Comparison of ENCODE assay signal across 19 cellular contexts in genomic region chr1:5746611-5747427, GRCh38.
DNase-seq lines count a peak whose midpoint lies in the region; ATAC-seq and TF ChIP-seq lines count a peak whose summit lies in the region.
"Had no signal": no experiment of that assay in that cellular context is flagged by ENCODE, and none has a peak within 500 bp of the region (broad histone marks: within the 10 kb centered on the region; RNA-seq: fewer than 3 reads in every experiment).

No MANE protein-coding gene starts in this region.

- H3K4me1 Mint-ChIP-seq in activated T-cell treated with anti-CD3 and anti-CD28 coated beads, Interleukin-2, amount 50 U/mL, for 24 hours (ENCODE audit: low read depth), result no peaks in the 10 kb centered on the region

- peak; percentile 13 for DNase-seq in activated T-cell treated with anti-CD3 and anti-CD28 coated beads, Interleukin-2, amount 50 U/mL, for 24 hours
- DNase-seq in activated T-cell treated with anti-CD3 and anti-CD28 coated beads, Interleukin-2, amount 50 U/mL, for 1 hour, result no peak
- DNase-seq in GDM1 (lab: John Stamatoyannopoulos, UW) (peak; percentile 11), SW480 (ENCODE audit: low spot score) (peak; percentile 22), osteoblast (ENCODE audit: insufficient read length, low spot score, missing footprints) (peak; percentile 62), globus pallidus (ENCODE audit: low spot score) (no peak), AG20443 (ENCODE audit: low spot score) (no peak)
- DNase-seq: activated CD8-positive, alpha-beta T cell treated with anti-CD3 and anti-CD28 coated beads, Interleukin-2, amount 10 ng/mL, durations not matched to agents 7 days and 5 days; activated T-cell treated with anti-CD3 and anti-CD28 coated beads, Interleukin-2, amount 50 U/mL, for 48 hours; CD8-positive, alpha-beta T cell; EL; GOT3; NCI-H1436; NCI-H524 treated with DMSO at 0.1 percent for 48 hours; stimulated activated CD4-positive, alpha-beta T cell treated with anti-CD3 and anti-CD28 coated beads, Interleukin-1b, Interleukin-23, amount 100 ng/mL, for 48 hours; stimulated activated naive CD4-positive, alpha-beta T cell treated with Interleukin-2 at 50 U/mL for 16 hours had no signal

- no peak overlapping the region for H3K4me3 ChIP-seq in osteoblast (ENCODE audit: insufficient read depth, low read length)
- H3K4me3 ChIP-seq: tibial nerve had no signal

- H3K4me2 ChIP-seq in osteoblast (ENCODE audit: insufficient read depth, low read length), result no peak overlapping the region

- H3K36me3 ChIP-seq in osteoblast (ENCODE audit: insufficient read depth, low read length), result no peaks in the 10 kb centered on the region
- H3K36me3 ChIP-seq: tibial nerve had no signal

- H3K79me2 ChIP-seq in osteoblast (ENCODE audit: insufficient read depth, low read length), result no peaks in the 10 kb centered on the region

- H3K9me3 Mint-ChIP-seq in activated T-cell treated with anti-CD3 and anti-CD28 coated beads, Interleukin-2, amount 50 U/mL, for 24 hours, result no peaks in the 10 kb centered on the region
- H3K9me3 Mint-ChIP-seq: activated naive CD4-positive, alpha-beta T cell treated with anti-CD3 and anti-CD28 coated beads, Interleukin-2, amount 50 U/mL, for 72 hours; CD8-positive, alpha-beta T cell had no signal

- H3K27me3 ChIP-seq in osteoblast (ENCODE audit: insufficient read depth, low read length), result no peaks in the 10 kb centered on the region

- no peak for ATAC-seq in GM21737 (IDR thresholded peaks at IDR 0.05; ENCODE audit: unreplicated experiment)
- ATAC-seq: CD8-positive, alpha-beta T cell had no signal

- H3K27me3 Mint-ChIP-seq in activated T-cell treated with anti-CD3 and anti-CD28 coated beads, Interleukin-2, amount 50 U/mL, for 24 hours, result peaks cover 23% of the 10 kb centered on the region

- no peaks in the 10 kb centered on the region for H3K4me1 ChIP-seq in osteoblast (ENCODE audit: insufficient read depth, low read length)

- H3K27ac Mint-ChIP-seq in activated T-cell treated with anti-CD3 and anti-CD28 coated beads, Interleukin-2, amount 50 U/mL, for 24 hours, result no peak overlapping the region
- H3K27ac Mint-ChIP-seq: activated CD8-positive, alpha-beta T cell treated with anti-CD3 and anti-CD28 coated beads, Interleukin-2, amount 10 ng/mL, durations not matched to agents 7 days and 5 days; activated naive CD4-positive, alpha-beta T cell treated with anti-CD3 and anti-CD28 coated beads, Interleukin-2, amount 50 U/mL, for 72 hours; CD8-positive, alpha-beta T cell had no signal

- no peak for TF ChIP-seq CTCF in osteoblast (IDR thresholded peaks at IDR 0.05; ENCODE audit: extremely low read depth, low read depth, low read length)

- H2AFZ ChIP-seq in osteoblast (ENCODE audit: low read length), result no peak overlapping the region

- H3K27ac ChIP-seq in osteoblast (ENCODE audit: low read depth, low read length), result no peak overlapping the region
- H3K27ac ChIP-seq: tibial nerve had no signal

- H3K4me3 Mint-ChIP-seq in activated T-cell treated with anti-CD3 and anti-CD28 coated beads, Interleukin-2, amount 50 U/mL, for 24 hours, result no peak overlapping the region
- H3K4me3 Mint-ChIP-seq: activated CD8-positive, alpha-beta T cell treated with anti-CD3 and anti-CD28 coated beads, Interleukin-2, amount 10 ng/mL, durations not matched to agents 7 days and 5 days; CD8-positive, alpha-beta T cell had no signal

- no peaks in the 10 kb centered on the region for H3K36me3 Mint-ChIP-seq in activated T-cell treated with anti-CD3 and anti-CD28 coated beads, Interleukin-2, amount 50 U/mL, for 24 hours (ENCODE audit: low read depth)
- H3K36me3 Mint-ChIP-seq: activated naive CD4-positive, alpha-beta T cell treated with anti-CD3 and anti-CD28 coated beads, Interleukin-2, amount 50 U/mL, for 72 hours; CD8-positive, alpha-beta T cell had no signal

- H4K20me1 ChIP-seq in osteoblast (ENCODE audit: insufficient read depth, low read length), result no peaks in the 10 kb centered on the region

- no peaks in the 10 kb centered on the region for H3K9me3 ChIP-seq in osteoblast (ENCODE audit: low read depth, low read length)
- H3K9me3 ChIP-seq: tibial nerve had no signal

Comparison
In these comparisons a context has a peak if more than half of its experiments do, and no peak if none do; other contexts are left out.
1. DNase-seq: peak in activated T-cell treated with anti-CD3 and anti-CD28 coated beads, Interleukin-2, amount 50 U/mL, for 24 hours (single experiment), GDM1 (single experiment), SW480 (single experiment) and osteoblast (single experiment); none in activated T-cell treated with anti-CD3 and anti-CD28 coated beads, Interleukin-2, amount 50 U/mL, for 1 hour (single experiment), globus pallidus (single experiment) and AG20443 (single experiment).